In the genomic region with DNA sequence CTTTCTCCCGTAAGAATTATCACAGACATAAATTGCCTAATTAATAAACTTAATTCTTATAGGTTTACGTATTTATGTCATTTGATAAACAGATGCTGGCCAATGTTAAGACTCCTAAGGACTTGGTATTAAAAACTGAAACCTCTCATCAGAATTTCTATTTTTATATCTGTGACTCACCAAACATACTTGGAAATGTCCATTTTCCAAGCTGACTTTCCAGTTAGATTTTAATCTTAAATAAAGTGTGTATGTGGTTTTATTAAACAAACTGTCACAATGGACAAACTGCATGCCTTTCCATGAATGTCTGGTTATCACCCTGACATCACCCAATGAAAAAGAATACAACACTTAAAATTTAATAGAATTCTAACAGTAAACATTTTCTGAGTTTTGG, we compare ENCODE assay signal across 18 cellular contexts. TPM values are rescaled to one million over a fixed set of nuclear protein-coding genes. Genes with fewer than 3 reads are reported as not detected.
DNase-seq lines count a peak whose midpoint lies in the region; ATAC-seq and TF ChIP-seq lines count a peak whose summit lies in the region.
"Had no signal": no experiment of that assay in that cellular context is flagged by ENCODE, and none has a peak within 500 bp of the region (broad histone marks: within the 10 kb centered on the region; RNA-seq: fewer than 3 reads in every experiment).

No MANE protein-coding gene starts in this region.

- H3K9me3 ChIP-seq in gastroesophageal sphincter = no peaks in the 10 kb centered on the region
- H3K9me3 ChIP-seq in gastrocnemius medialis = no peaks in the 10 kb centered on the region
- H3K9me3 ChIP-seq: BE2C, Peyer's patch had no signal

- in situ Hi-C loops in astrocyte of the spinal cord (cut with HindIII; ENCODE audit: low sequenced_read_pairs) = no loop called here
- in situ Hi-C loops in gastrocnemius medialis (cut with MboI; ENCODE audit: low sequenced_read_pairs in 4 of 4) = no loop called here

- H3K36me3 ChIP-seq in gastroesophageal sphincter (peaks cover 0 to 85% of the 10 kb centered on the region in 2 donors), gastrocnemius medialis (peaks cover 0 to 57% of the 10 kb centered on the region in 2 donors)

- ATAC-seq in gastroesophageal sphincter (no peak), gastrocnemius medialis (peak in 1 of 2 donors; percentile 71), GM21619 (IDR thresholded peaks at IDR 0.05; ENCODE audit: unreplicated experiment) (no peak)
- ATAC-seq in natural killer cell treated with Interleukin-12 subunit alpha and Interleukin-12 subunit beta and Interleukin-15 and Interleukin-18, amount 100 ng/mL, for 72 hours = no peak
- ATAC-seq: CD8-positive, alpha-beta T cell had no signal

- no peaks in the 10 kb centered on the region for H3K9me3 Mint-ChIP-seq in natural killer cell treated with Interleukin-12 subunit alpha and Interleukin-12 subunit beta and Interleukin-15 and Interleukin-18, amount 100 ng/mL, for 72 hours

- H3K36me3 Mint-ChIP-seq in natural killer cell treated with Interleukin-12 subunit alpha and Interleukin-12 subunit beta and Interleukin-15 and Interleukin-18, amount 100 ng/mL, for 72 hours = peaks cover 29% of the 10 kb centered on the region

- intact Hi-C loops in gastrocnemius medialis (cut with DNase I; ENCODE audit: low total_unique reads) = no loop called here

- H3K4me1 ChIP-seq in gastroesophageal sphincter (peaks cover 5 to 57% (median 6%) of the 10 kb centered on the region in 3 donors), gastrocnemius medialis (peaks cover 5% of the 10 kb centered on the region in 2 donors)
- H3K4me1 ChIP-seq: BE2C, Peyer's patch had no signal

- TF ChIP-seq CTCF in astrocyte of the spinal cord (IDR thresholded peaks at IDR 0.05; ENCODE audit: low read depth, low read length) (no peak), gastroesophageal sphincter (IDR thresholded peaks at IDR 0.05) (no peak), gastrocnemius medialis (IDR thresholded peaks at IDR 0.05 in 4 of 5, conservative IDR thresholded peaks at IDR 0.05 in 1 of 5) (no peak)

- H3K27me3 Mint-ChIP-seq in natural killer cell treated with Interleukin-12 subunit alpha and Interleukin-12 subunit beta and Interleukin-15 and Interleukin-18, amount 100 ng/mL, for 72 hours = no peaks in the 10 kb centered on the region

- H3K4me3 ChIP-seq in astrocyte of the spinal cord (ENCODE audit: low read depth, low read length) (no peak overlapping the region), gastroesophageal sphincter (no peak overlapping the region), gastrocnemius medialis (no peak overlapping the region)
- H3K4me3 ChIP-seq: Peyer's patch had no signal

- peaks cover 6 to 7% of the 10 kb centered on the region in 2 donors for H3K4me1 Mint-ChIP-seq in natural killer cell treated with Interleukin-12 subunit alpha and Interleukin-12 subunit beta and Interleukin-15 and Interleukin-18, amount 100 ng/mL, for 72 hours (ENCODE audit: low read depth in 2 of 2)
- H3K4me1 Mint-ChIP-seq: H9 had no signal

- TF ChIP-seq POLR2A in gastroesophageal sphincter (IDR thresholded peaks at IDR 0.05) = no peak
- TF ChIP-seq POLR2A in gastrocnemius medialis (IDR thresholded peaks at IDR 0.05) = no peak

- peak overlapping the region; percentile 15 to 71 (median 50) for H3K27ac ChIP-seq in gastroesophageal sphincter
- peak overlapping the region; percentile 26 to 44 (median 39) for H3K27ac ChIP-seq in gastrocnemius medialis

- H3K27me3 ChIP-seq in gastroesophageal sphincter (no peaks in the 10 kb centered on the region), gastrocnemius medialis (no peaks in the 10 kb centered on the region)
- H3K27me3 ChIP-seq: BE2C, Peyer's patch had no signal

- H3K27ac Mint-ChIP-seq in natural killer cell treated with Interleukin-12 subunit alpha and Interleukin-12 subunit beta and Interleukin-15 and Interleukin-18, amount 100 ng/mL, for 72 hours = no peak overlapping the region
- H3K27ac Mint-ChIP-seq: CD8-positive, alpha-beta T cell; H9 had no signal

- WGBS in gastroesophageal sphincter (ENCODE audit: low coverage in 1 of 2), 2 donors = 29 to 47% methylated on average over 2 of the region's 2 CpGs

- DNase-seq in LHCN-M2 (ENCODE audit: low read depth) (peak; percentile 32), astrocyte of the spinal cord (ENCODE audit: low read depth, low spot score) (peak; percentile 18), gastrocnemius medialis (no peak), NAMALWA (ENCODE audit: low spot score) (no peak), NCI-H2196 treated with DMSO at 0.1 percent for 48 hours (lab: John Stamatoyannopoulos, UW; ENCODE audit: unreplicated experiment) (no peak)
- DNase-seq in natural killer cell treated with Interleukin-12 subunit alpha and Interleukin-12 subunit beta and Interleukin-15 and Interleukin-18, amount 100 ng/mL, for 72 hours (ENCODE audit: low spot score) = no peak
- DNase-seq: BE2C; CD8-positive, alpha-beta T cell; DMS79 treated with DMSO at 0.1 percent for 48 hours; H9; NCI-H1048; NCI-H2107; NCI-H82; Peyer's patch; SHP77 had no signal

- no peak overlapping the region for H3K4me3 Mint-ChIP-seq in natural killer cell treated with Interleukin-12 subunit alpha and Interleukin-12 subunit beta and Interleukin-15 and Interleukin-18, amount 100 ng/mL, for 72 hours
- H3K4me3 Mint-ChIP-seq: CD8-positive, alpha-beta T cell; H9 had no signal

- TF ChIP-seq EP300 in gastroesophageal sphincter (IDR thresholded peaks at IDR 0.05) = no peak

RNA-seq across cellular contexts. Expression of gene COL23A1, which starts 12.6 kb away (rescaled TPM):
- total RNA-seq in LHCN-M2 (2014; rRNA removed) (not detected in 2 replicates), gastroesophageal sphincter (1 to 10 TPM in 3 of 4 donors, under 1 TPM in 1; 0.93 to 4.6 (median 2.4) TPM), gastrocnemius medialis (1 to 10 TPM in 1 of 4 donors, under 1 TPM in 2, not detected in 1; 0.62 to 1.1 (median 0.97) TPM)
- polyA plus RNA-seq in LHCN-M2 (2012) = not detected
- total RNA-seq in natural killer cell treated with Interleukin-12 subunit alpha and Interleukin-12 subunit beta and Interleukin-15 and Interleukin-18, amount 100 ng/mL, for 72 hours = under 1 TPM; 0.17 to 0.19 TPM
- total RNA-seq: CD8-positive, alpha-beta T cell; HT-29 had no signal

RNA-seq across cellular contexts. Expression of gene CLK4, which starts 24.1 kb away (rescaled TPM):
- total RNA-seq in LHCN-M2 (2014; rRNA removed) (9.4 and 13.3 TPM in 2 replicates), gastroesophageal sphincter (10 to 100 TPM; 16.0 to 59.0 (median 27.2) TPM), gastrocnemius medialis (10 to 100 TPM; 11.4 to 36.7 (median 14.3) TPM)
- polyA plus RNA-seq in LHCN-M2 (2012) = 4.4 TPM
- 10 to 100 TPM; 22.3 to 25.4 TPM for total RNA-seq in natural killer cell treated with Interleukin-12 subunit alpha and Interleukin-12 subunit beta and Interleukin-15 and Interleukin-18, amount 100 ng/mL, for 72 hours

Comparison
In these comparisons a context has a peak if more than half of its experiments do, and no peak if none do; other contexts are left out.
1. DNase-seq: peak in LHCN-M2 (single experiment) and astrocyte of the spinal cord (single experiment); none in gastrocnemius medialis (0 of 2), NAMALWA (single experiment), NCI-H2196 treated with DMSO at 0.1 percent for 48 hours (single experiment) and natural killer cell treated with Interleukin-12 subunit alpha and Interleukin-12 subunit beta and Interleukin-15 and Interleukin-18, amount 100 ng/mL, for 72 hours (single experiment).